In the genomic region with DNA sequence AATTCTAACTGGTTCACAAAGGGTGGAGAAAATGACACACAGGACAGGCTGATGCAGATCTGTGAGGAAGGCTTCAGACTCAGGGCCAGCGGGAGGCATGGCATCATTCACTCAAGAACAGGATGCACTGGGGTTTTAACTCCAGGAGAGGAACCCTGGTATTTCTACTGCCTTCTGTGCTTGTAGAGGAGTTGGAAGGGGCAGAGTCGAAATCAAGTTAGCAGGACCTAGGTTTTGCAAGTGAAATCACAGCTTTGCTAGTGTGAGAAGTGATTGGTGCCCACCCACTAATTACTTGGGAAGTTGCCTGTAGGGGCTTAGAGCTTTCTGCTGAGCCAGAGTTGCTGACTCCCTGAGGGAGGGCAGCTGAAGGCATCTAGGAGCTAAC, we compare ENCODE assay signal across 1 cellular context.
TF ChIP-seq lines count a peak whose summit lies in the region.

No MANE protein-coding gene starts in this region.

TF ChIP-seq in GM23338, 12 proteins besides CTCF, POLR2A, EP300 and RAD21 (continued from another document):
- TF ChIP-seq ZNF462 (CRISPR knock-in tag; IDR thresholded peaks at IDR 0.05) (no peak), CREB1 (CRISPR knock-in tag; IDR thresholded peaks at IDR 0.05; ENCODE audit: low read depth) (no peak), ZNF331 (CRISPR knock-in tag; IDR thresholded peaks at IDR 0.05; ENCODE audit: low read depth) (no peak), ZNF114 (CRISPR knock-in tag; IDR thresholded peaks at IDR 0.05) (no peak), EZH2phosphoT487 (IDR thresholded peaks at IDR 0.05; ENCODE audit: unreplicated experiment) (no peak), EZH2 (IDR thresholded peaks at IDR 0.05; ENCODE audit: low read depth, unreplicated experiment) (no peak), STAT1 (IDR thresholded peaks at IDR 0.05; ENCODE audit: unreplicated experiment) (no peak), NANOG (IDR thresholded peaks at IDR 0.05; ENCODE audit: borderline replicate concordance) (no peak)
